1 cellular context compared by ENCODE assay signal in the genomic region with DNA sequence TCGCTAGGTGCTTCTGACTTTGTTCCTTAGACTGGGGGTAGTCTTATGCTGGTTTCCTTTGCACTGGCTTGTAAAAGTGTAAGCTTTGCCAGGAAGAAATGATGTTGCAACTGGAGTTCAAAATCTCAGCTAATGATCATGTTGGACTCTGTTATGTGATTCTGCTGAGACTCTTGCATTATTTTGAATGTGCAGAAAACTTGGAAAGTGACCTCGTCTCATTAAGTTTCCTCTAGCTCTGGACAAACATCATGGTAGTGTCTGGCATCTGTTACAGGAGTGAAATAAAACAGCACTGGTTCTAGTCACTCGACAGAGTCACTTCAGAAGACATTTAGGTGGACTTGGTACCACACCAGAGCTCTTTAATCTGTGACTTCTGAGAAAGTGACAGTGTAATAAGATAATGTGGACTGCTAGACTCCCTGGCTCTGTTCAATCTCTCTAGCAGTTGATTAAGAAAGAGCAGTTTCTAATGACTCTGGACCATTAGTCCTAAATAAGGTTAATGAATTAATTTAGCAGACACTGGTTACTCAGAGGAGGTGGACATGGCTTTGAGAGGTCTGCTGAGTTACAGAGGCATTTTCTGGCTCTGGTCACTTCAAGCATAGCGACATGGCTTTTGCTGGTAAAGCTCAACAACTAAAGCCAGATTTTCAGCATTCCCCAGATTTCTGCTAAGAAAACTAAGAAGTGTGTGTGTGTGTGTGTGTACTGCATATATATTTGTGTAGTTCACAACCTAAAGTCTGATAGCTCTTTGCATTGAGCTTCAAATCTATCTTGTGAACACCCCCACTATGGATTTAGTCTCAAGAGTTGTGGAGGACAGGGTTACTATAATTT.
TF ChIP-seq lines count a peak whose summit lies in the region.

No MANE protein-coding gene starts in this region.

TF ChIP-seq in HEK293, 187 proteins besides CTCF, POLR2A, EP300 and RAD21 (continued from another document):
- TF ChIP-seq, protein P1, sequence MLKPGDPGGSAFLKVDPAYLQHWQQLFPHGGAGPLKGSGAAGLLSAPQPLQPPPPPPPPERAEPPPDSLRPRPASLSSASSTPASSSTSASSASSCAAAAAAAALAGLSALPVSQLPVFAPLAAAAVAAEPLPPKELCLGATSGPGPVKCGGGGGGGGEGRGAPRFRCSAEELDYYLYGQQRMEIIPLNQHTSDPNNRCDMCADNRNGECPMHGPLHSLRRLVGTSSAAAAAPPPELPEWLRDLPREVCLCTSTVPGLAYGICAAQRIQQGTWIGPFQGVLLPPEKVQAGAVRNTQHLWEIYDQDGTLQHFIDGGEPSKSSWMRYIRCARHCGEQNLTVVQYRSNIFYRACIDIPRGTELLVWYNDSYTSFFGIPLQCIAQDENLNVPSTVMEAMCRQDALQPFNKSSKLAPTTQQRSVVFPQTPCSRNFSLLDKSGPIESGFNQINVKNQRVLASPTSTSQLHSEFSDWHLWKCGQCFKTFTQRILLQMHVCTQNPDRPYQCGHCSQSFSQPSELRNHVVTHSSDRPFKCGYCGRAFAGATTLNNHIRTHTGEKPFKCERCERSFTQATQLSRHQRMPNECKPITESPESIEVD (tag by site-specific recombination; IDR thresholded peaks at IDR 0.05) = peak; percentile 80
- no peak for TF ChIP-seq ZNF561 (tag by site-specific recombination; IDR thresholded peaks at IDR 0.05; ENCODE audit: borderline replicate concordance)
- TF ChIP-seq OSR2 (tag by site-specific recombination; IDR thresholded peaks at IDR 0.05) = peak; percentile 56; the same call in 1 of the 2 replicates
- TF ChIP-seq ZBTB8A (tag by site-specific recombination; IDR thresholded peaks at IDR 0.05) = no peak
- TF ChIP-seq ZEB2 (tag by site-specific recombination; IDR thresholded peaks at IDR 0.05) = no peak
- peak; percentile 60; the same call in 1 of the 2 replicates for TF ChIP-seq PRDM1 (tag by site-specific recombination; IDR thresholded peaks at IDR 0.05)
- no peak for TF ChIP-seq ZNF596 (tag by site-specific recombination; IDR thresholded peaks at IDR 0.05)
- TF ChIP-seq ZNF214 (tag by site-specific recombination; IDR thresholded peaks at IDR 0.05; ENCODE audit: borderline replicate concordance) = no peak
- TF ChIP-seq ZNF274 (IDR thresholded peaks at IDR 0.05; ENCODE audit: low read length) = no peak
- TF ChIP-seq ZNF274 (tag by site-specific recombination; IDR thresholded peaks at IDR 0.05; ENCODE audit: borderline replicate concordance) = no peak
- TF ChIP-seq MYNN (tag by site-specific recombination; IDR thresholded peaks at IDR 0.05; ENCODE audit: borderline replicate concordance) = no peak
- TF ChIP-seq GFI1B (tag by site-specific recombination; IDR thresholded peaks at IDR 0.05) = peak; percentile 92
- TF ChIP-seq ZNF785 (tag by site-specific recombination; IDR thresholded peaks at IDR 0.05) = no peak
- TF ChIP-seq PRDM4 (tag by site-specific recombination; IDR thresholded peaks at IDR 0.05) = peak; percentile 62; the same call in 1 of the 2 replicates
